ENCODE assay signal across 27 cellular contexts in the genomic region with DNA sequence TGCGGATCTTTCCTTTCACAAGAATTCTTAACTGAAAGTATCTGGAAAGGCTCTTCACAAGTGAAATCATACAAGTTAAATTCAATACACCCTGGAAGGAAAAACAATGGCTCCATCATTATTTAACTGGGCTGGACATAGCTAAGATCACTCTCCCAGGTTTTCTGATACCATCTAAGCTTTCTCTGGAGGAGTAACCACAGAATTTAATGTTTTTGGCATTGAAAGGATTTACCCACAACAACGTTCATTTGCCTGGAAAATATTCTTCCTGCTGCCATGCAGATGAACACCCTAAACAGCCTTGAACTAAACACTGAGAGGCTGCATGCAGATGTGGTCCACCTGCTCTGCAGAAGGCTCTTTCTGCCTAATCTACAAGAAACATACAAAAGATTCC. TPM values are rescaled to one million over a fixed set of nuclear protein-coding genes. Genes with fewer than 3 reads are reported as not detected.
"Had no signal": no experiment of that assay in that cellular context is flagged by ENCODE, and none has a peak within 500 bp of the region (broad histone marks: within the 10 kb centered on the region; RNA-seq: fewer than 3 reads in every experiment).

No MANE protein-coding gene starts in this region.

- H3K4me3 ChIP-seq: adrenal gland, ascending aorta, right lobe of liver, skin epidermis, vagina had no signal

- H3K4me1 ChIP-seq: ascending aorta, vagina had no signal

- H3K36me3 Mint-ChIP-seq: activated naive CD8-positive, alpha-beta T cell treated with anti-CD3 and anti-CD28 coated beads for 36 hours; naive thymus-derived CD8-positive, alpha-beta T cell; stimulated activated effector memory CD8-positive, alpha-beta T cell treated with anti-CD3 and anti-CD28 coated beads, Interleukin-12 subunit alpha, Interleukin-12 subunit beta, amount 100 ng/mL, for 72 hours; T-cell had no signal

- H3K27me3 Mint-ChIP-seq: activated naive CD8-positive, alpha-beta T cell treated with anti-CD3 and anti-CD28 coated beads for 36 hours; type B pancreatic cell had no signal

- H3K9me3 Mint-ChIP-seq: activated B cell treated with CpG ODN at 0.5 μM for 24 hours; activated CD8-positive, alpha-beta T cell treated with anti-CD3 and anti-CD28 coated beads for 36 hours; activated naive CD4-positive, alpha-beta T cell treated with anti-CD3 and anti-CD28 coated beads for 36 hours; activated naive CD8-positive, alpha-beta T cell treated with anti-CD3 and anti-CD28 coated beads for 36 hours; naive thymus-derived CD8-positive, alpha-beta T cell; neural crest cell; stimulated activated naive CD8-positive, alpha-beta T cell treated with anti-CD3 and anti-CD28 coated beads, Interleukin-15, amount 100 ng/mL, for 72 hours; T-cell; T-helper 2 cell treated with Interferon-gamma antibody and Interleukin-4, amounts not matched to agents 5 μg/mL and 100 μg/mL, for 36 hours; type B pancreatic cell had no signal

- ATAC-seq: activated CD8-positive, alpha-beta T cell treated with anti-CD3 and anti-CD28 coated beads for 36 hours; naive thymus-derived CD8-positive, alpha-beta T cell; right lobe of liver; stimulated activated effector memory CD8-positive, alpha-beta T cell treated with anti-CD3 and anti-CD28 coated beads, Interleukin-12 subunit alpha, Interleukin-12 subunit beta, amount 100 ng/mL, for 72 hours; stimulated activated naive CD8-positive, alpha-beta T cell treated with anti-CD3 and anti-CD28 coated beads, Interleukin-15, amount 100 ng/mL, for 72 hours; T-cell had no signal

- H3K27me3 ChIP-seq: adrenal gland, ascending aorta, right lobe of liver, vagina had no signal

- H3K4me3 Mint-ChIP-seq: activated B cell treated with CpG ODN at 0.5 μM for 24 hours; activated CD8-positive, alpha-beta T cell treated with anti-CD3 and anti-CD28 coated beads for 36 hours; activated naive CD4-positive, alpha-beta T cell treated with anti-CD3 and anti-CD28 coated beads for 36 hours; activated naive CD8-positive, alpha-beta T cell treated with anti-CD3 and anti-CD28 coated beads for 36 hours; naive thymus-derived CD8-positive, alpha-beta T cell; neural crest cell; stimulated activated effector memory CD8-positive, alpha-beta T cell treated with anti-CD3 and anti-CD28 coated beads, Interleukin-12 subunit alpha, Interleukin-12 subunit beta, amount 100 ng/mL, for 72 hours; stimulated activated naive CD8-positive, alpha-beta T cell treated with anti-CD3 and anti-CD28 coated beads, Interleukin-15, amount 100 ng/mL, for 72 hours; T-cell; T-helper 2 cell treated with Interferon-gamma antibody and Interleukin-4, amounts not matched to agents 5 μg/mL and 100 μg/mL, for 36 hours; type B pancreatic cell had no signal

- H3K27ac Mint-ChIP-seq: activated B cell treated with CpG ODN at 0.5 μM for 24 hours; activated CD8-positive, alpha-beta T cell treated with anti-CD3 and anti-CD28 coated beads for 36 hours; activated naive CD4-positive, alpha-beta T cell treated with anti-CD3 and anti-CD28 coated beads for 36 hours; activated naive CD8-positive, alpha-beta T cell treated with anti-CD3 and anti-CD28 coated beads for 36 hours; naive thymus-derived CD8-positive, alpha-beta T cell; stimulated activated effector memory CD8-positive, alpha-beta T cell treated with anti-CD3 and anti-CD28 coated beads, Interleukin-12 subunit alpha, Interleukin-12 subunit beta, amount 100 ng/mL, for 72 hours; stimulated activated naive CD8-positive, alpha-beta T cell treated with anti-CD3 and anti-CD28 coated beads, Interleukin-15, amount 100 ng/mL, for 72 hours; T-cell; T-helper 2 cell treated with Interferon-gamma antibody and Interleukin-4, amounts not matched to agents 5 μg/mL and 100 μg/mL, for 36 hours; type B pancreatic cell had no signal

- DNase-seq: activated B cell treated with CpG ODN at 0.5 μM for 24 hours; activated CD4-positive, alpha-beta T cell treated with anti-CD3 and anti-CD28 coated beads, Interleukin-2, amount 50 U/mL, for 1 hour; activated CD8-positive, alpha-beta T cell treated with anti-CD3 and anti-CD28 coated beads for 36 hours; activated effector memory CD4-positive, alpha-beta T cell treated with Interleukin-2 at 50 U/mL for 16 hours; activated naive CD4-positive, alpha-beta T cell treated with anti-CD3 and anti-CD28 coated beads for 36 hours; activated naive CD8-positive, alpha-beta T cell treated with anti-CD3 and anti-CD28 coated beads for 36 hours; activated T-cell treated with anti-CD3 and anti-CD28 coated beads for 4 hours; adrenal gland; dermis blood vessel endothelial cell; effector CD4-positive, alpha-beta T cell; erythroblast; foreskin fibroblast; naive thymus-derived CD8-positive, alpha-beta T cell; posterior cingulate gyrus; right lobe of liver; stimulated activated CD4-positive, alpha-beta T cell treated with anti-CD3 and anti-CD28 coated beads, Interleukin-4, amount 100 ng/mL, for 24 hours; stimulated activated naive CD8-positive, alpha-beta T cell treated with anti-CD3 and anti-CD28 coated beads, Interleukin-15, amount 100 ng/mL, for 72 hours; T-cell had no signal

- H3K4me1 Mint-ChIP-seq: activated B cell treated with CpG ODN at 0.5 μM for 24 hours; activated naive CD8-positive, alpha-beta T cell treated with anti-CD3 and anti-CD28 coated beads for 36 hours; naive thymus-derived CD8-positive, alpha-beta T cell; stimulated activated effector memory CD8-positive, alpha-beta T cell treated with anti-CD3 and anti-CD28 coated beads, Interleukin-12 subunit alpha, Interleukin-12 subunit beta, amount 100 ng/mL, for 72 hours; stimulated activated naive CD8-positive, alpha-beta T cell treated with anti-CD3 and anti-CD28 coated beads, Interleukin-15, amount 100 ng/mL, for 72 hours; T-cell had no signal

- H3K27ac ChIP-seq: adrenal gland, ascending aorta, right lobe of liver, skin epidermis, vagina had no signal

- H3K9me3 ChIP-seq: adrenal gland, ascending aorta, right lobe of liver, vagina had no signal

- FAIRE-seq: colon, islet of Langerhans had no signal

- H3K36me3 ChIP-seq: adrenal gland, ascending aorta, right lobe of liver, vagina had no signal

RNA-seq across cellular contexts. Expression of a gene that starts 4.3 kb away (rescaled TPM):
- total RNA-seq: activated B cell treated with CpG ODN at 0.5 μM for 24 hours had no signal
- polyA plus RNA-seq: naive thymus-derived CD8-positive, alpha-beta T cell had no signal
